Comparison of ENCODE assay signal across 22 cellular contexts in the genomic region with DNA sequence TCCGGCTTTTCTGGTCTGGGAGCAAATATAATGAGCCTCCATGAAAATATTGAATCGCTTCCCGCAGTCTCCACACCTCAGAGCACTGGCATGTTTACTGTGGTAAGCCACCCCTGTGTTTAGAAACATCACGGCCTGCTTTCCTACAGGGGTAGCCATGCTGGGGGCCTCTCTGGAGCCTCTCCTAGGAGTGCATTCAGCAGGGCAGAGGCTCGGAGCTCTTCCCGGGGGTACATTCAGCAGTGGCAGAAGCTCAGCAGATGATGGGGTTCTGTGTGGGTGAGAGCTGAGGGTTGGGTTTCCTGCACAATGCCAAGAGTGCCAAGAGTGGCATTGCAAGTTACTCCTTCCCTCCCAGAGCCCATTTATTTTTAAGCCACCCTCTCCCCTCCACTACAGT.
DNase-seq lines count a peak whose midpoint lies in the region; TF ChIP-seq lines count a peak whose summit lies in the region.
"Had no signal": no experiment of that assay in that cellular context is flagged by ENCODE, and none has a peak within 500 bp of the region (broad histone marks: within the 10 kb centered on the region; RNA-seq: fewer than 3 reads in every experiment).

No MANE protein-coding gene starts in this region.

- DNase-seq in NCI-H146 (lab: John Stamatoyannopoulos, UW) (peak; percentile 63), NCI-H146 treated with DMSO at 0.1 percent for 48 hours (lab: John Stamatoyannopoulos, UW; ENCODE audit: unreplicated experiment) (no peak), Ammon's horn (ENCODE audit: low spot score) (peak; percentile 59), foreskin fibroblast (no peak), epidermal melanocyte (ENCODE audit: insufficient read length, low spot score) (no peak)
- DNase-seq in activated CD4-positive, alpha-beta T cell treated with anti-CD3 and anti-CD28 coated beads for 1 hour, result no peak
- DNase-seq: activated CD8-positive, alpha-beta memory T cell treated with anti-CD3 and anti-CD28 coated beads for 24 hours; activated gamma-delta T cell treated with Interleukin-2 at 50 U/mL for 16 hours; CD4-positive, CD25-positive, alpha-beta regulatory T cell; effector CD4-positive, alpha-beta T cell; EL; heart right ventricle; HFFc6; MG63; NCI-H2081 treated with DMSO at 0.1 percent for 48 hours; NK-92 treated with Interleukin-12 subunit alpha and Interleukin-12 subunit beta, amount 100 ng/mL, for 24 hours; stimulated activated CD4-positive, alpha-beta T cell treated with anti-CD3 and anti-CD28 coated beads, Interleukin-4, amount 100 ng/mL, for 4 hours; T-cell had no signal

- peaks cover 14% of the 10 kb centered on the region for H3K4me1 Mint-ChIP-seq in nephron

- H3K4me3 Mint-ChIP-seq in nephron, result peak overlapping the region; percentile 47 to 72 (median 65)
- H3K4me3 Mint-ChIP-seq: CD4-positive, CD25-positive, alpha-beta regulatory T cell; HFFc6 had no signal

- H3K36me3 Mint-ChIP-seq in nephron (ENCODE audit: low read depth), result no peaks in the 10 kb centered on the region
- H3K36me3 Mint-ChIP-seq: CD4-positive, CD25-positive, alpha-beta regulatory T cell; T-cell had no signal

- H3K27ac ChIP-seq in angular gyrus (ENCODE audit: low read depth, low read length), result peak overlapping the region; percentile 95
- H3K27ac ChIP-seq: heart right ventricle, RWPE1, tibial nerve had no signal

- H3K4me3 ChIP-seq in foreskin fibroblast (ENCODE audit: low read depth in 1 of 2, low read length in 2 of 2), result no peak overlapping the region
- H3K4me3 ChIP-seq: MG63, tibial nerve had no signal

- peaks cover 1% of the 10 kb centered on the region for H3K9me3 Mint-ChIP-seq in nephron
- H3K9me3 Mint-ChIP-seq: T-cell had no signal

- TF ChIP-seq CTCF in nephron (IDR thresholded peaks at IDR 0.05; ENCODE audit: unreplicated experiment in 3 of 3) (no peak), foreskin fibroblast (IDR thresholded peaks at IDR 0.05; ENCODE audit: low read depth, low read length) (no peak)

- H3K27ac Mint-ChIP-seq in nephron, result peak overlapping the region in 2 of 3 experiments; percentile 54 to 76
- H3K27ac Mint-ChIP-seq: HFFc6, T-cell had no signal

- H3K27me3 Mint-ChIP-seq in nephron (ENCODE audit: low read depth), result peaks cover 32% of the 10 kb centered on the region

Comparison
In these comparisons a context has a peak if more than half of its experiments do, and no peak if none do; other contexts are left out.
1. DNase-seq: peak in NCI-H146 (single experiment) and Ammon's horn (single experiment); none in NCI-H146 treated with DMSO at 0.1 percent for 48 hours (single experiment), activated CD4-positive, alpha-beta T cell treated with anti-CD3 and anti-CD28 coated beads for 1 hour (single experiment), foreskin fibroblast (0 of 2) and epidermal melanocyte (single experiment).